In the genomic region with DNA sequence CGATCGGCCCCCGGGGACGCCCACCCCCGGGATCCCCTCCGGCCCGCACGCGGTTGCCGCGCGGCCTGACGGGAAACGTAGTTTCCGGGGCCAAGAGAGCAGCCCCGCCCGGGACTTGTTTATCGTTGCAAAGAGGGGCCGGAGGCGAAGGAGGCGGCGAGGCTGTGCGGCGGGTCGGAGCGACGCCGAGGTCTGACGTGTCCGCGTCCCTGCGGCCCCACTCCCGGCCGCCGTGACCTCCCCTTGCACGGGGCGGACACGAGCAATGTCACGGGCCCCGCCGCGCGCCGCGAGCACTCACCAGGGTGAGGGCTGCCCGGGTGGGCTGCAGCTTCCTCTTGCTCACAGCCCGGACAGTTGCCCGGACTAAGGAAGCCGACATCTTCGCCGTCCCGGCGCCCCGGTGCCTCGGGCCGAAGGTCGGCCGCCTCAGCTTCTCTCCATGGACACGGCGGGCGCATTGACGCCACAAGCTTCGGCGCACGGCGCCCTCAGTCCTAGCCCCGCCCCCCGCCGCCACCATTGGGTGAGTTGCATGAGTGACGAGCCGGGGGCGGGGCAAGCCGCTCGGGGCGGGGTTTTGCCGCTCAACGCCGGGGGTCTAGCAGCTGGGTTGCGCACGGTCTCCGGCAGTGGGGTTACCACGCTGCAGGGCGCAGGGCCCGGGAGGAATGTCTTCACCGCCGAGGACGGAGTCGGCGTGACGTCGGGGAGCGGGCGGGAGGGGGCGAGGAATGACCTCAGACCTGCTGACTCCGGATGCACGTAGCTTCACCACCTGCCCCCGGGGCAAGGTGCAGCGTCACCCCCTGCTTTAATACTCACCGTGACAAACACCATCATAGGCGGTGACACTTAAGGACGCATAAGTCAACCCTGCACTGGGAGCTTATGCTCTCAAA, we compare ENCODE assay signal across 8 cellular contexts. TPM values are rescaled to one million over a fixed set of nuclear protein-coding genes. Genes with fewer than 3 reads are reported as not detected.
DNase-seq lines count a peak whose midpoint lies in the region; TF ChIP-seq lines count a peak whose summit lies in the region.

A gene (minus strand): TSS at position 462 of the 902 bp plus-strand sequence. CDS start 80 bp downstream, at position 382.

- H2AFZ ChIP-seq in MM.1S (ENCODE audit: low read length) = peak within 1 kb of the TSS; percentile 89

- peaks cover 27% of the 10 kb centered on the region for H3K27me3 Mint-ChIP-seq in neural crest cell (ENCODE audit: low read depth)

- DNase-seq in GDM1 (lab: John Stamatoyannopoulos, UW) (peak; percentile 88), HCEC 1CT (peak; percentile 87), MM.1S (peak; percentile 95), SHP77 treated with DMSO at 0.1 percent for 48 hours (lab: John Stamatoyannopoulos, UW) (peak; percentile 31), activated gamma-delta T cell treated with Interleukin-2 at 50 U/mL for 16 hours (peak; percentile 99), fibroblast of villous mesenchyme (ENCODE audit: low read depth) (peak; percentile 94), neural crest cell (ENCODE audit: low read depth, low spot score) (peak; percentile 98)

- H3K36me3 ChIP-seq in MM.1S (replicated peaks; ENCODE audit: insufficient read depth, low read length) (no peaks in the 10 kb centered on the region), stomach smooth muscle (ENCODE audit: control insufficient read depth in 2 of 2, insufficient read depth in 2 of 2, low read length in 2 of 2) (peaks cover 0 to 4% of the 10 kb centered on the region in 2 donors)

- peaks cover 9% of the 10 kb centered on the region for H3F3A ChIP-seq in MM.1S (ENCODE audit: insufficient read depth, low read length)

- H3K4me2 ChIP-seq in MM.1S (ENCODE audit: low read depth, low read length) = peak within 1 kb of the TSS; percentile 91

- TF ChIP-seq CTCF in MM.1S (IDR thresholded peaks at IDR 0.05; ENCODE audit: low read length) = no peak
- no peak for TF ChIP-seq CTCF in fibroblast of villous mesenchyme (IDR thresholded peaks at IDR 0.05; ENCODE audit: insufficient read depth, low read depth, low read length)
- no peak for TF ChIP-seq CTCF in neural crest cell (conservative IDR thresholded peaks at IDR 0.05)

- H4K20me1 ChIP-seq in MM.1S (ENCODE audit: insufficient read depth, low read length) = no peaks in the 10 kb centered on the region

- H3K79me2 ChIP-seq in MM.1S (ENCODE audit: low read length) = peaks cover 46% of the 10 kb centered on the region

- H3K27me3 ChIP-seq in MM.1S (replicated peaks; ENCODE audit: insufficient read depth, low read length) (no peaks in the 10 kb centered on the region), stomach smooth muscle (ENCODE audit: control insufficient read depth in 1 of 2, insufficient read depth in 2 of 2, low read length in 2 of 2) (no peaks in the 10 kb centered on the region)

- no peaks in the 10 kb centered on the region for H3K36me3 Mint-ChIP-seq in neural crest cell (ENCODE audit: low read depth)

- no peaks in the 10 kb centered on the region for H3K9me3 ChIP-seq in MM.1S (replicated peaks; ENCODE audit: insufficient read depth, low read length)
- no peaks in the 10 kb centered on the region for H3K9me3 ChIP-seq in stomach smooth muscle (ENCODE audit: control insufficient read depth in 2 of 2, low read length in 2 of 2)

- H3K9me2 ChIP-seq in MM.1S (replicated peaks; ENCODE audit: insufficient read depth, low read length) = no peaks in the 10 kb centered on the region

- H3K4me1 Mint-ChIP-seq in neural crest cell = peaks cover 48% of the 10 kb centered on the region

- peak within 1 kb of the TSS; percentile 98 for H3K9ac ChIP-seq in MM.1S (ENCODE audit: low read length)
- H3K9ac ChIP-seq in stomach smooth muscle (ENCODE audit: low read length in 2 of 2) = peak within 1 kb of the TSS; percentile 83 to 84

- H3K4me1 ChIP-seq in MM.1S (ENCODE audit: low read length) = peaks cover 12% of the 10 kb centered on the region
- peaks cover 16% of the 10 kb centered on the region for H3K4me1 ChIP-seq in stomach smooth muscle (ENCODE audit: control insufficient read depth, insufficient read depth, low read length)

- no peaks in the 10 kb centered on the region for H3K9me3 Mint-ChIP-seq in neural crest cell

- H3K27ac ChIP-seq in MM.1S (ENCODE audit: low read length) (peak within 1 kb of the TSS; percentile 95), stomach smooth muscle (ENCODE audit: low read length) (peak within 1 kb of the TSS; percentile 88)

- H3K27ac Mint-ChIP-seq in neural crest cell (ENCODE audit: unreplicated experiment) = peak within 1 kb of the TSS; percentile 99

- H3K4me3 Mint-ChIP-seq in neural crest cell = peak within 1 kb of the TSS; percentile 97

- peak within 1 kb of the TSS; percentile 89 for H3K4me3 ChIP-seq in MM.1S (ENCODE audit: low read length)
- H3K4me3 ChIP-seq in fibroblast of villous mesenchyme (ENCODE audit: low read depth, low read length) = peak within 1 kb of the TSS; percentile 83
- peak within 1 kb of the TSS; percentile 94 to 96 for H3K4me3 ChIP-seq in stomach smooth muscle (ENCODE audit: low read length in 2 of 2)

RNA-seq across cellular contexts. Expression of the gene that starts here (rescaled TPM):
- total RNA-seq in fibroblast of villous mesenchyme (21.6 and 45.3 TPM in 2 replicates), neural crest cell (17.3 and 18.0 TPM in 2 replicates)

Comparison
In these comparisons a context has a peak if more than half of its experiments do, and no peak if none do; other contexts are left out.
1. Peak in every context shown above with its lines: DNase-seq, H3K4me3 ChIP-seq and H3K27ac ChIP-seq.
2. DNase-seq: peak in every context shown above with its lines; median percentile 99 in activated gamma-delta T cell treated with Interleukin-2 at 50 U/mL for 16 hours; 98 in neural crest cell; 95 in MM.1S; 94 in fibroblast of villous mesenchyme; 88 in GDM1; 87 in HCEC 1CT; 31 in SHP77 treated with DMSO at 0.1 percent for 48 hours.